8 cellular contexts compared by ENCODE assay signal in genomic region chrX:22060451-22060940, GRCh38. TPM values are rescaled to one million over a fixed set of nuclear protein-coding genes. Genes with fewer than 3 reads are reported as not detected.
A peak's percentile ranks its signal among the peaks of the same experiment; 100 is the strongest.
DNase-seq lines count a peak whose midpoint lies in the region; ATAC-seq and TF ChIP-seq lines count a peak whose summit lies in the region.

No MANE protein-coding gene starts in this region.

- DNase-seq in naive B cell, result no peak
- DNase-seq in heart left ventricle, result no peak
- DNase-seq in NCI-H1417 treated with DMSO at 0.1 percent for 48 hours (lab: John Stamatoyannopoulos, UW), result no peak
- DNase-seq in substantia nigra (lab: John Stamatoyannopoulos, UW), result no peak
- DNase-seq in NCI-H748 (lab: John Stamatoyannopoulos, UW; ENCODE audit: unreplicated experiment), result no peak

- H3K36me3 Mint-ChIP-seq in T-helper 1 cell treated with Interleukin-12 subunit alpha and Interleukin-12 subunit beta and Interleukin-4 antibody, amounts not matched to agents 30 μg/mL and 1 μg/mL, for 36 hours (ENCODE audit: low read depth), result no peaks in the 10 kb centered on the region
- H3K36me3 Mint-ChIP-seq in naive B cell, result peaks cover 0 to 5% of the 10 kb centered on the region in 2 donors

- no peak overlapping the region for H3K4me3 ChIP-seq in heart left ventricle

- TF ChIP-seq CTCF in heart left ventricle (IDR thresholded peaks at IDR 0.05), result no peak

- peaks cover 14% of the 10 kb centered on the region for H3K4me1 Mint-ChIP-seq in T-helper 1 cell treated with Interleukin-12 subunit alpha and Interleukin-12 subunit beta and Interleukin-4 antibody, amounts not matched to agents 30 μg/mL and 1 μg/mL, for 36 hours (ENCODE audit: low read depth)
- H3K4me1 Mint-ChIP-seq in naive B cell, result peaks cover 50 to 74% (median 51%) of the 10 kb centered on the region in 3 donors

- H3K27me3 ChIP-seq in heart left ventricle, result no peaks in the 10 kb centered on the region

- no peaks in the 10 kb centered on the region for H3K9me3 Mint-ChIP-seq in T-helper 1 cell treated with Interleukin-12 subunit alpha and Interleukin-12 subunit beta and Interleukin-4 antibody, amounts not matched to agents 30 μg/mL and 1 μg/mL, for 36 hours
- H3K9me3 Mint-ChIP-seq in naive B cell, result peaks cover 0 to 14% (median 4%) of the 10 kb centered on the region in 7 donors

- no peaks in the 10 kb centered on the region for H3K36me3 ChIP-seq in heart left ventricle

- H3K4me1 ChIP-seq in heart left ventricle, result peaks cover 0 to 5% (median 0%) of the 10 kb centered on the region in 12 donors

- intact Hi-C loops in heart left ventricle (cut with DNase I), result no loop called here

- TF ChIP-seq POLR2A in heart left ventricle (IDR thresholded peaks at IDR 0.05), result no peak

- peak overlapping the region; percentile 4 for H3K27ac Mint-ChIP-seq in T-helper 1 cell treated with Interleukin-12 subunit alpha and Interleukin-12 subunit beta and Interleukin-4 antibody, amounts not matched to agents 30 μg/mL and 1 μg/mL, for 36 hours
- peak overlapping the region; percentile 20 to 84 (median 60) for H3K27ac Mint-ChIP-seq in naive B cell

- no peak overlapping the region for H3K4me3 Mint-ChIP-seq in T-helper 1 cell treated with Interleukin-12 subunit alpha and Interleukin-12 subunit beta and Interleukin-4 antibody, amounts not matched to agents 30 μg/mL and 1 μg/mL, for 36 hours
- peak overlapping the region in 6 of 8 donors; percentile 48 to 76 (median 57) for H3K4me3 Mint-ChIP-seq in naive B cell

- peak; percentile 56 for ATAC-seq in GM18870 (IDR thresholded peaks at IDR 0.05; ENCODE audit: unreplicated experiment)
- peak; percentile 41 for ATAC-seq in HG02763 (IDR thresholded peaks at IDR 0.05; ENCODE audit: unreplicated experiment)
- ATAC-seq in naive B cell (ENCODE audit: low read depth in 2 of 2), result no peak
- no peak for ATAC-seq in heart left ventricle

- WGBS in heart left ventricle, 4 donors, result 37 to 62% (median 54%) methylated on average over 1 of the region's 1 CpG

- H3K9me3 ChIP-seq in heart left ventricle, result no peaks in the 10 kb centered on the region

- no peak overlapping the region for H3K27ac ChIP-seq in heart left ventricle
- no peak overlapping the region for H3K27ac ChIP-seq in substantia nigra (ENCODE audit: low read depth, low read length, poor library complexity, severe bottlenecking)

- no peaks in the 10 kb centered on the region for H3K27me3 Mint-ChIP-seq in T-helper 1 cell treated with Interleukin-12 subunit alpha and Interleukin-12 subunit beta and Interleukin-4 antibody, amounts not matched to agents 30 μg/mL and 1 μg/mL, for 36 hours (ENCODE audit: low read depth)
- no peaks in the 10 kb centered on the region for H3K27me3 Mint-ChIP-seq in naive B cell

RNA-seq across cellular contexts. Expression of gene PHEX, which starts 28.4 kb away (rescaled TPM):
- polyA plus RNA-seq in naive B cell (ENCODE audit: low read depth in 6 of 6), result under 1 TPM in 4 of 6 donors, not detected in 2; 0.06 to 0.55 (median 0.18) TPM
- under 1 TPM in 5 of 9 donors, not detected in 4; 0.11 to 0.53 (median 0.34) TPM for total RNA-seq in heart left ventricle
- polyA plus RNA-seq in heart left ventricle, result under 1 TPM in 1 of 2 donors, not detected in 1; 0.01 TPM

Comparison
In these comparisons a context has a peak if more than half of its experiments do, and no peak if none do; other contexts are left out.
1. ATAC-seq: peak in GM18870 (single experiment) and HG02763 (single experiment); none in naive B cell (0 of 2) and heart left ventricle (0 of 4).